In genomic region chr5:110333384-110333783, GRCh38 we compare ENCODE assay signal across 1 cellular context.
TF ChIP-seq lines count a peak whose summit lies in the region.

No MANE protein-coding gene starts in this region.

TF ChIP-seq in Ishikawa, 13 proteins besides CTCF, POLR2A, EP300 and RAD21 (continued from another document):
- TF ChIP-seq REST (IDR thresholded peaks at IDR 0.05; ENCODE audit: low read depth) (no peak), FOXM1 (IDR thresholded peaks at IDR 0.05; ENCODE audit: borderline replicate concordance, low read depth) (no peak)
